Comparison of ENCODE assay signal across 8 cellular contexts in genomic region chr4:113759696-113760093, GRCh38. TPM values are rescaled to one million over a fixed set of nuclear protein-coding genes. Genes with fewer than 3 reads are reported as not detected.
DNase-seq lines count a peak whose midpoint lies in the region; ATAC-seq and TF ChIP-seq lines count a peak whose summit lies in the region.

No MANE protein-coding gene starts in this region.

- peak overlapping the region; percentile 75 for H3K9ac ChIP-seq in neural cell (ENCODE audit: low read length)

- TF ChIP-seq EP300 in neural cell (conservative IDR thresholded peaks at IDR 0.05; ENCODE audit: poor library complexity, severe bottlenecking): no peak

- peak overlapping the region; percentile 87 to 99 (median 97) for H3K4me3 Mint-ChIP-seq in CD4-positive, CD25-positive, alpha-beta regulatory T cell
- H3K4me3 Mint-ChIP-seq in effector memory CD8-positive, alpha-beta T cell: peak overlapping the region; percentile 86 to 90

- H3K27ac Mint-ChIP-seq in CD4-positive, CD25-positive, alpha-beta regulatory T cell: peak overlapping the region; percentile 95 to 100 (median 97)
- H3K27ac Mint-ChIP-seq in effector memory CD8-positive, alpha-beta T cell: peak overlapping the region; percentile 96 to 99

- peak overlapping the region; percentile 98 for H3K27ac ChIP-seq in CD4-positive, CD25-positive, alpha-beta regulatory T cell (ENCODE audit: insufficient read depth, low read length, poor library complexity, severe bottlenecking)
- H3K27ac ChIP-seq in neural cell (ENCODE audit: low read length): peak overlapping the region; percentile 91

- peaks cover 10% of the 10 kb centered on the region for H3F3A ChIP-seq in neural cell (ENCODE audit: insufficient read depth, low read length, poor library complexity, severe bottlenecking)

- H2AFZ ChIP-seq in neural cell (ENCODE audit: low read depth, low read length): peak overlapping the region; percentile 57

- peaks cover 4% of the 10 kb centered on the region for H3K36me3 ChIP-seq in CD4-positive, CD25-positive, alpha-beta regulatory T cell (ENCODE audit: control insufficient read depth, insufficient read depth, low read length)
- no peaks in the 10 kb centered on the region for H3K36me3 ChIP-seq in neural cell (ENCODE audit: insufficient read depth, low read length)

- no peak for TF ChIP-seq RAD21 in neural cell (conservative IDR thresholded peaks at IDR 0.05)

- no peaks in the 10 kb centered on the region for H3K9me3 Mint-ChIP-seq in CD4-positive, CD25-positive, alpha-beta regulatory T cell
- H3K9me3 Mint-ChIP-seq in effector memory CD8-positive, alpha-beta T cell: no peaks in the 10 kb centered on the region

- no peak for ATAC-seq in CD4-positive, CD25-positive, alpha-beta regulatory T cell (ENCODE audit: low read depth in 2 of 2)
- no peak for ATAC-seq in effector memory CD8-positive, alpha-beta T cell (replicated peaks)
- ATAC-seq in GM21717 (IDR thresholded peaks at IDR 0.05; ENCODE audit: unreplicated experiment) (no peak), GM18858 (IDR thresholded peaks at IDR 0.05; ENCODE audit: unreplicated experiment) (no peak)

- no peaks in the 10 kb centered on the region for H3K9me2 ChIP-seq in neural cell (ENCODE audit: insufficient read depth, low read length)

- H3K36me3 Mint-ChIP-seq in CD4-positive, CD25-positive, alpha-beta regulatory T cell: peaks cover 9% of the 10 kb centered on the region
- peaks cover 38% of the 10 kb centered on the region for H3K36me3 Mint-ChIP-seq in effector memory CD8-positive, alpha-beta T cell (ENCODE audit: insufficient read depth)

- no peak for TF ChIP-seq CTCF in neural cell (IDR thresholded peaks at IDR 0.05; ENCODE audit: poor library complexity, severe bottlenecking)

- peaks cover 24 to 59% (median 37%) of the 10 kb centered on the region in 4 donors for H3K4me1 Mint-ChIP-seq in CD4-positive, CD25-positive, alpha-beta regulatory T cell
- H3K4me1 Mint-ChIP-seq in effector memory CD8-positive, alpha-beta T cell (ENCODE audit: low read depth in 2 of 2): peaks cover 24 to 37% of the 10 kb centered on the region in 2 donors

- H3K27me3 ChIP-seq in CD4-positive, CD25-positive, alpha-beta regulatory T cell (ENCODE audit: control insufficient read depth, insufficient read depth, low read length): no peaks in the 10 kb centered on the region
- no peaks in the 10 kb centered on the region for H3K27me3 ChIP-seq in neural cell (ENCODE audit: insufficient read depth, low read depth, low read length)

- peaks cover 51% of the 10 kb centered on the region for H3K4me1 ChIP-seq in CD4-positive, CD25-positive, alpha-beta regulatory T cell (ENCODE audit: control insufficient read depth, insufficient read depth, low read length, poor library complexity, severe bottlenecking)

- H3K9me3 ChIP-seq in CD4-positive, CD25-positive, alpha-beta regulatory T cell (ENCODE audit: control insufficient read depth in 2 of 2, low read length in 2 of 2): no peaks in the 10 kb centered on the region
- H3K9me3 ChIP-seq in neural cell (ENCODE audit: low read length): no peaks in the 10 kb centered on the region

- DNase-seq in CD4-positive, CD25-positive, alpha-beta regulatory T cell: peak in 2 of 3 donors; percentile 17 to 45
- DNase-seq in NAMALWA (ENCODE audit: low spot score): peak; percentile 58
- no peak for DNase-seq in effector memory CD8-positive, alpha-beta T cell
- DNase-seq in NCI-H1930 (lab: John Stamatoyannopoulos, UW): no peak
- DNase-seq in NCI-H2029 treated with DMSO at 0.1 percent for 48 hours (lab: John Stamatoyannopoulos, UW): no peak

- no peaks in the 10 kb centered on the region for H3K27me3 Mint-ChIP-seq in CD4-positive, CD25-positive, alpha-beta regulatory T cell
- no peaks in the 10 kb centered on the region for H3K27me3 Mint-ChIP-seq in effector memory CD8-positive, alpha-beta T cell

- peak overlapping the region; percentile 86 for H3K4me2 ChIP-seq in neural cell (ENCODE audit: low read length)

- no peaks in the 10 kb centered on the region for H4K20me1 ChIP-seq in neural cell (ENCODE audit: insufficient read depth)

- H3K79me2 ChIP-seq in neural cell (replicated peaks; ENCODE audit: insufficient read depth, low read length): peaks cover 39% of the 10 kb centered on the region

- H3K4me3 ChIP-seq in CD4-positive, CD25-positive, alpha-beta regulatory T cell (ENCODE audit: low read depth, low read length): peak overlapping the region; percentile 99
- peak overlapping the region; percentile 85 for H3K4me3 ChIP-seq in neural cell (ENCODE audit: low read length)

TF ChIP-seq in neural cell, 6 proteins besides CTCF, POLR2A, EP300 and RAD21:
- TF ChIP-seq MXI1 (conservative IDR thresholded peaks at IDR 0.05; ENCODE audit: poor library complexity, severe bottlenecking) (no peak), EZH2 (IDR thresholded peaks at IDR 0.05; ENCODE audit: borderline replicate concordance, insufficient read depth, low read length, poor library complexity, severe bottlenecking) (no peak), TAF1 (IDR thresholded peaks at IDR 0.05; ENCODE audit: low read depth) (no peak)

RNA-seq across cellular contexts. Expression of gene CAMK2D, which starts 1.8 kb away (rescaled TPM):
- 42.7 TPM for total RNA-seq in CD4-positive, CD25-positive, alpha-beta regulatory T cell
- 10 to 100 TPM; 24.5 to 27.5 (median 25.4) TPM for polyA plus RNA-seq in CD4-positive, CD25-positive, alpha-beta regulatory T cell
- 27.1 and 29.8 TPM in 2 replicates for polyA plus RNA-seq in neural cell
- 41.1 and 48.3 TPM in 2 replicates for polyA minus RNA-seq in neural cell

Comparison
In these comparisons a context has a peak if more than half of its experiments do, and no peak if none do; other contexts are left out.
1. DNase-seq: peak in CD4-positive, CD25-positive, alpha-beta regulatory T cell (2 of 3) and NAMALWA (single experiment); none in effector memory CD8-positive, alpha-beta T cell (0 of 3), NCI-H1930 (0 of 2) and NCI-H2029 treated with DMSO at 0.1 percent for 48 hours (single experiment).